In genomic region chr12:52441320-52441911, GRCh38 we compare ENCODE assay signal across 17 cellular contexts. TPM values are rescaled to one million over a fixed set of nuclear protein-coding genes. Genes with fewer than 3 reads are reported as not detected.
DNase-seq lines count a peak whose midpoint lies in the region; ATAC-seq and TF ChIP-seq lines count a peak whose summit lies in the region.
"Had no signal": no experiment of that assay in that cellular context is flagged by ENCODE, and none has a peak within 500 bp of the region (broad histone marks: within the 10 kb centered on the region; RNA-seq: fewer than 3 reads in every experiment).

No MANE protein-coding gene starts in this region.

- H2BK12ac ChIP-seq in neuronal stem cell (ENCODE audit: low read length) = peak overlapping the region; percentile 19

- no peak overlapping the region for H4K91ac ChIP-seq in neuronal stem cell (ENCODE audit: low read depth, low read length, poor library complexity)

- H3K4me2 ChIP-seq in GM23248 (ENCODE audit: unreplicated experiment) (peak overlapping the region; percentile 40), neuronal stem cell (ENCODE audit: insufficient read depth, low read length, poor library complexity, severe bottlenecking) (no peak overlapping the region)

- H3K4me1 ChIP-seq in GM23248 (ENCODE audit: insufficient read depth) (peaks cover 35% of the 10 kb centered on the region), endodermal cell (ENCODE audit: control insufficient read depth, insufficient read depth, low read length) (no peaks in the 10 kb centered on the region), neuronal stem cell (ENCODE audit: control insufficient read depth in 2 of 2, insufficient read depth in 1 of 2, low read depth in 1 of 2, low read length in 2 of 2) (peaks cover 0 to 19% of the 10 kb centered on the region in 2 donors), HAP-1 (no peaks in the 10 kb centered on the region)
- H3K4me1 ChIP-seq: spleen had no signal

- H3K27me3 Mint-ChIP-seq in endodermal cell (ENCODE audit: insufficient read depth) = peaks cover 4% of the 10 kb centered on the region
- peaks cover 25% of the 10 kb centered on the region for H3K27me3 Mint-ChIP-seq in activated T-helper 17 cell treated with anti-CD3 and anti-CD28 coated beads, Interleukin-2, amount 50 U/mL, for 72 hours

- in situ Hi-C loops in GM23248 (cut with MboI) = no loop called here
- in situ Hi-C loops in HAP-1 (cut with MboI; ENCODE audit: low sequenced_read_pairs) = no loop called here

- no peak overlapping the region for H4K8ac ChIP-seq in neuronal stem cell (ENCODE audit: low read depth, low read length)

- H3K9ac ChIP-seq in GM23248 = peak overlapping the region; percentile 72
- H3K9ac ChIP-seq in endodermal cell (ENCODE audit: extremely low read depth, low read length, poor library complexity, severe bottlenecking) = no peak overlapping the region
- H3K9ac ChIP-seq in neuronal stem cell (ENCODE audit: low read depth, low read length, poor library complexity) = no peak overlapping the region

- no peak overlapping the region for H3K27ac Mint-ChIP-seq in endodermal cell
- H3K27ac Mint-ChIP-seq in activated T-helper 17 cell treated with anti-CD3 and anti-CD28 coated beads, Interleukin-2, amount 50 U/mL, for 72 hours = no peak overlapping the region
- H3K27ac Mint-ChIP-seq: CD4-positive, CD25-positive, alpha-beta regulatory T cell had no signal

- no peaks in the 10 kb centered on the region for H3K36me3 Mint-ChIP-seq in endodermal cell (ENCODE audit: low read depth)
- H3K36me3 Mint-ChIP-seq in activated T-helper 17 cell treated with anti-CD3 and anti-CD28 coated beads, Interleukin-2, amount 50 U/mL, for 72 hours (ENCODE audit: low read depth) = no peaks in the 10 kb centered on the region
- H3K36me3 Mint-ChIP-seq: CD4-positive, CD25-positive, alpha-beta regulatory T cell had no signal

- no peaks in the 10 kb centered on the region for H3K9me2 ChIP-seq in GM23248 (ENCODE audit: insufficient read depth)

- peak overlapping the region; percentile 8 for H3K18ac ChIP-seq in neuronal stem cell (ENCODE audit: low read length)

- H3K4me3 ChIP-seq in GM23248 (peak overlapping the region; percentile 6; the same call in 1 of the 2 replicates), endodermal cell (ENCODE audit: low read length) (no peak overlapping the region), neuronal stem cell (ENCODE audit: low read length in 2 of 2) (no peak overlapping the region), HAP-1 (no peak overlapping the region)
- H3K4me3 ChIP-seq: spleen had no signal

- WGBS in GM23248 (ENCODE audit: low coverage in 1 of 2, low lambda C conversion rate in 2 of 2, missing lambda C conversion rate in 2 of 2), 2 experiments = 27 to 30% methylated on average over 9 of the region's 9 CpGs
- 82 to 83% methylated on average over 4 to 9 of the region's 9 CpGs for WGBS in endodermal cell (ENCODE audit: insufficient coverage in 1 of 2, insufficient read length in 1 of 2), 2 experiments
- no CpG with 5 or more reads among the region's 9 CpGs for WGBS in neuronal stem cell (ENCODE audit: extremely low coverage in 2 of 2, insufficient read length in 2 of 2, insufficient replicate concordance in 1 of 2), 2 donors

- peak; percentile 82 for DNase-seq in GM23248
- DNase-seq in NCI-H69 (lab: John Stamatoyannopoulos, UW) = peak; percentile 37
- peak; percentile 47 for DNase-seq in endodermal cell
- DNase-seq in neuronal stem cell (ENCODE audit: low spot score) = no peak
- DNase-seq in HAP-1 (ENCODE audit: low spot score in 2 of 2) = no peak
- DNase-seq in HEK293T (ENCODE audit: extremely low spot score) = no peak
- DNase-seq: activated naive CD4-positive, alpha-beta T cell; caudate nucleus; CD4-positive, CD25-positive, alpha-beta regulatory T cell; NCI-H1105 treated with DMSO at 0.1 percent for 48 hours; NCI-H446 treated with DMSO at 0.1 percent for 48 hours; SHP77 treated with DMSO at 0.1 percent for 48 hours; spleen had no signal

- H3K9me3 ChIP-seq in GM23248 (ENCODE audit: low read depth) (no peaks in the 10 kb centered on the region), endodermal cell (ENCODE audit: control insufficient read depth, low read length) (no peaks in the 10 kb centered on the region), neuronal stem cell (replicated peaks in 1 of 2; ENCODE audit: control insufficient read depth in 2 of 2, insufficient read depth in 1 of 2, low read depth in 1 of 2, low read length in 2 of 2) (no peaks in the 10 kb centered on the region), HAP-1 (no peaks in the 10 kb centered on the region)
- H3K9me3 ChIP-seq: spleen had no signal

- H3K4ac ChIP-seq in neuronal stem cell (ENCODE audit: low read length) = no peak overlapping the region

- no peak overlapping the region for H2AFZ ChIP-seq in GM23248
- no peak overlapping the region for H2AFZ ChIP-seq in neuronal stem cell (ENCODE audit: low read length)

- H3K36me3 ChIP-seq in GM23248 (ENCODE audit: low read depth) = no peaks in the 10 kb centered on the region
- H3K36me3 ChIP-seq in endodermal cell (ENCODE audit: control insufficient read depth, insufficient read depth, low read length) = no peaks in the 10 kb centered on the region
- H3K36me3 ChIP-seq in neuronal stem cell (replicated peaks in 1 of 2; ENCODE audit: control insufficient read depth in 2 of 2, insufficient read depth in 2 of 2, low read length in 2 of 2) = no peaks in the 10 kb centered on the region
- H3K36me3 ChIP-seq in HAP-1 (replicated peaks) = no peaks in the 10 kb centered on the region
- H3K36me3 ChIP-seq: spleen had no signal

- H4K20me1 ChIP-seq in GM23248 (ENCODE audit: insufficient read depth) = no peaks in the 10 kb centered on the region

- no peak overlapping the region for H3K23ac ChIP-seq in neuronal stem cell (ENCODE audit: low read depth, low read length, poor library complexity)

- H3K14ac ChIP-seq in neuronal stem cell (ENCODE audit: low read length) = no peak overlapping the region

- no peaks in the 10 kb centered on the region for H3K9me3 Mint-ChIP-seq in endodermal cell
- no peaks in the 10 kb centered on the region for H3K9me3 Mint-ChIP-seq in activated T-helper 17 cell treated with anti-CD3 and anti-CD28 coated beads, Interleukin-2, amount 50 U/mL, for 72 hours

- H3F3A ChIP-seq in GM23248 (ENCODE audit: insufficient read depth) = peaks cover 36% of the 10 kb centered on the region

- no peaks in the 10 kb centered on the region for H3K79me1 ChIP-seq in neuronal stem cell (ENCODE audit: low read depth, low read length)

- peak overlapping the region; percentile 92 for H3K27ac ChIP-seq in GM23248
- H3K27ac ChIP-seq in endodermal cell (ENCODE audit: low read depth, low read length) = peak overlapping the region; percentile 69
- peak overlapping the region; percentile 55 for H3K27ac ChIP-seq in neuronal stem cell (replicated peaks; ENCODE audit: low read length)
- H3K27ac ChIP-seq: spleen had no signal

- no peak for TF ChIP-seq CTCF in endodermal cell (conservative IDR thresholded peaks at IDR 0.05)

- ATAC-seq in HG03045 (IDR thresholded peaks at IDR 0.05; ENCODE audit: unreplicated experiment) = no peak
- ATAC-seq in activated T-helper 17 cell treated with anti-CD3 and anti-CD28 coated beads, Interleukin-2, amount 50 U/mL, for 72 hours (replicated peaks) = no peak

- no peak overlapping the region for H2AK5ac ChIP-seq in neuronal stem cell (ENCODE audit: low read depth, low read length)

- H3K27me3 ChIP-seq in GM23248 (replicated peaks; ENCODE audit: insufficient read depth) (no peaks in the 10 kb centered on the region), endodermal cell (ENCODE audit: control insufficient read depth, insufficient read depth, low read length, poor library complexity, severe bottlenecking) (no peaks in the 10 kb centered on the region), neuronal stem cell (ENCODE audit: control insufficient read depth in 3 of 3, insufficient read depth in 3 of 3, low read depth in 1 of 3, low read length in 3 of 3) (no peaks in the 10 kb centered on the region), HAP-1 (ENCODE audit: low read depth) (peaks cover 2% of the 10 kb centered on the region; the same call in 1 of the 2 replicates)

- peaks cover 4% of the 10 kb centered on the region for H3K4me1 Mint-ChIP-seq in endodermal cell
- H3K4me1 Mint-ChIP-seq in activated T-helper 17 cell treated with anti-CD3 and anti-CD28 coated beads, Interleukin-2, amount 50 U/mL, for 72 hours = no peaks in the 10 kb centered on the region

- H2BK5ac ChIP-seq in neuronal stem cell (ENCODE audit: low read length) = no peak overlapping the region

- CTCF ChIA-PET in HEK293T (lab: Yijun Ruan, JAX) = no interaction called here

- POLR2A ChIA-PET in HEK293T (lab: Yijun Ruan, JAX) = no interaction called here

- no peak overlapping the region for H2BK15ac ChIP-seq in neuronal stem cell (ENCODE audit: low read length)

- H3K4me3 Mint-ChIP-seq in endodermal cell = no peak overlapping the region
- H3K4me3 Mint-ChIP-seq in activated T-helper 17 cell treated with anti-CD3 and anti-CD28 coated beads, Interleukin-2, amount 50 U/mL, for 72 hours = no peak overlapping the region
- H3K4me3 Mint-ChIP-seq: CD4-positive, CD25-positive, alpha-beta regulatory T cell had no signal

- no peaks in the 10 kb centered on the region for H3K79me2 ChIP-seq in GM23248 (ENCODE audit: insufficient read depth)

- H2BK120ac ChIP-seq in neuronal stem cell (ENCODE audit: low read depth, low read length) = no peak overlapping the region

RNA-seq across cellular contexts. Expression of gene KRT75, which starts 7.2 kb away (rescaled TPM):
- not detected in 2 replicates for total RNA-seq in GM23248 (2014; rRNA removed; shearing (Covaris generic))
- not detected in 2 replicates for polyA plus RNA-seq in GM23248 (2016; fragmentation: Nextera tagmentation; extraction: Ambion mirVana)
- not detected for total RNA-seq in endodermal cell
- not detected for polyA plus RNA-seq in endodermal cell (2013, experiment 1 of 2)
- not detected for polyA plus RNA-seq in endodermal cell (2013, experiment 2 of 2)
- not detected for polyA plus RNA-seq in neuronal stem cell (2013, experiment 1 of 2)
- polyA plus RNA-seq in neuronal stem cell (2013, experiment 2 of 2) = not detected
- total RNA-seq in activated T-helper 17 cell treated with anti-CD3 and anti-CD28 coated beads, Interleukin-2, amount 50 U/mL, for 72 hours = not detected
- total RNA-seq: activated CD8-positive, alpha-beta memory T cell treated with anti-CD3 and anti-CD28 coated beads for 36 hours; CD4-positive, CD25-positive, alpha-beta regulatory T cell; endothelial cell of umbilical vein; spleen had no signal
- polyA plus RNA-seq: CD4-positive, CD25-positive, alpha-beta regulatory T cell; endothelial cell of umbilical vein; spleen had no signal

RNA-seq across cellular contexts. Expression of gene KRT6B, which starts 10.5 kb away (rescaled TPM):
- total RNA-seq in GM23248 (2014; rRNA removed; shearing (Covaris generic)) = not detected in 2 replicates
- not detected in 2 replicates for polyA plus RNA-seq in GM23248 (2016; fragmentation: Nextera tagmentation; extraction: Ambion mirVana)
- not detected for total RNA-seq in endodermal cell
- not detected for polyA plus RNA-seq in endodermal cell (2013, experiment 1 of 2)
- polyA plus RNA-seq in endodermal cell (2013, experiment 2 of 2) = not detected
- not detected for polyA plus RNA-seq in neuronal stem cell (2013, experiment 1 of 2)
- polyA plus RNA-seq in neuronal stem cell (2013, experiment 2 of 2) = not detected
- not detected for total RNA-seq in activated T-helper 17 cell treated with anti-CD3 and anti-CD28 coated beads, Interleukin-2, amount 50 U/mL, for 72 hours
- total RNA-seq: activated CD8-positive, alpha-beta memory T cell treated with anti-CD3 and anti-CD28 coated beads for 36 hours; CD4-positive, CD25-positive, alpha-beta regulatory T cell; endothelial cell of umbilical vein; spleen had no signal
- polyA plus RNA-seq: CD4-positive, CD25-positive, alpha-beta regulatory T cell had no signal

RNA-seq across cellular contexts. Expression of gene KRT6C, which starts 32.2 kb away (rescaled TPM):
- total RNA-seq in GM23248 (2014; rRNA removed; shearing (Covaris generic)) = not detected in 2 replicates
- not detected in 2 replicates for polyA plus RNA-seq in GM23248 (2016; fragmentation: Nextera tagmentation; extraction: Ambion mirVana)
- total RNA-seq in endodermal cell = not detected
- not detected for polyA plus RNA-seq in endodermal cell (2013, experiment 1 of 2)
- polyA plus RNA-seq in endodermal cell (2013, experiment 2 of 2) = not detected
- not detected for polyA plus RNA-seq in neuronal stem cell (2013, experiment 1 of 2)
- polyA plus RNA-seq in neuronal stem cell (2013, experiment 2 of 2) = not detected
- not detected for total RNA-seq in activated T-helper 17 cell treated with anti-CD3 and anti-CD28 coated beads, Interleukin-2, amount 50 U/mL, for 72 hours
- total RNA-seq: activated CD8-positive, alpha-beta memory T cell treated with anti-CD3 and anti-CD28 coated beads for 36 hours; CD4-positive, CD25-positive, alpha-beta regulatory T cell; endothelial cell of umbilical vein; spleen had no signal
- polyA plus RNA-seq: CD4-positive, CD25-positive, alpha-beta regulatory T cell; endothelial cell of umbilical vein had no signal

RNA-seq across cellular contexts. Expression of gene KRT82, which starts 35.3 kb away (rescaled TPM):
- total RNA-seq in GM23248 (2014; rRNA removed; shearing (Covaris generic)) = not detected in 2 replicates
- polyA plus RNA-seq in GM23248 (2016; fragmentation: Nextera tagmentation; extraction: Ambion mirVana) = not detected in 2 replicates
- total RNA-seq in endodermal cell = not detected
- not detected for polyA plus RNA-seq in endodermal cell (2013, experiment 1 of 2)
- polyA plus RNA-seq in endodermal cell (2013, experiment 2 of 2) = not detected
- not detected for polyA plus RNA-seq in neuronal stem cell (2013, experiment 1 of 2)
- polyA plus RNA-seq in neuronal stem cell (2013, experiment 2 of 2) = not detected
- total RNA-seq in activated T-helper 17 cell treated with anti-CD3 and anti-CD28 coated beads, Interleukin-2, amount 50 U/mL, for 72 hours = not detected
- total RNA-seq: activated CD8-positive, alpha-beta memory T cell treated with anti-CD3 and anti-CD28 coated beads for 36 hours; CD4-positive, CD25-positive, alpha-beta regulatory T cell; endothelial cell of umbilical vein; spleen had no signal
- polyA plus RNA-seq: CD4-positive, CD25-positive, alpha-beta regulatory T cell; endothelial cell of umbilical vein had no signal

RNA-seq across cellular contexts. Expression of gene KRT6A, which starts 51.6 kb away (rescaled TPM):
- total RNA-seq in GM23248 (2014; rRNA removed; shearing (Covaris generic)) = not detected in 2 replicates
- not detected in 2 replicates for polyA plus RNA-seq in GM23248 (2016; fragmentation: Nextera tagmentation; extraction: Ambion mirVana)
- not detected for total RNA-seq in endodermal cell
- polyA plus RNA-seq in endodermal cell (2013, experiment 1 of 2) = not detected
- polyA plus RNA-seq in endodermal cell (2013, experiment 2 of 2) = not detected
- polyA plus RNA-seq in neuronal stem cell (2013, experiment 1 of 2) = not detected
- not detected for polyA plus RNA-seq in neuronal stem cell (2013, experiment 2 of 2)
- not detected for total RNA-seq in activated T-helper 17 cell treated with anti-CD3 and anti-CD28 coated beads, Interleukin-2, amount 50 U/mL, for 72 hours
- total RNA-seq: activated CD8-positive, alpha-beta memory T cell treated with anti-CD3 and anti-CD28 coated beads for 36 hours; CD4-positive, CD25-positive, alpha-beta regulatory T cell; spleen had no signal
- polyA plus RNA-seq: CD4-positive, CD25-positive, alpha-beta regulatory T cell; endothelial cell of umbilical vein had no signal

Comparison
In these comparisons a context has a peak if more than half of its experiments do, and no peak if none do; other contexts are left out.
1. DNase-seq: peak in GM23248 (single experiment), NCI-H69 (single experiment) and endodermal cell (single experiment); none in neuronal stem cell (single experiment), HAP-1 (0 of 2) and HEK293T (single experiment).
2. Peak in every context shown above with its lines, with median percentiles within 50 percentile points of each other: H3K27ac ChIP-seq.